ENCODE assay signal across 9 cellular contexts in the genomic region with DNA sequence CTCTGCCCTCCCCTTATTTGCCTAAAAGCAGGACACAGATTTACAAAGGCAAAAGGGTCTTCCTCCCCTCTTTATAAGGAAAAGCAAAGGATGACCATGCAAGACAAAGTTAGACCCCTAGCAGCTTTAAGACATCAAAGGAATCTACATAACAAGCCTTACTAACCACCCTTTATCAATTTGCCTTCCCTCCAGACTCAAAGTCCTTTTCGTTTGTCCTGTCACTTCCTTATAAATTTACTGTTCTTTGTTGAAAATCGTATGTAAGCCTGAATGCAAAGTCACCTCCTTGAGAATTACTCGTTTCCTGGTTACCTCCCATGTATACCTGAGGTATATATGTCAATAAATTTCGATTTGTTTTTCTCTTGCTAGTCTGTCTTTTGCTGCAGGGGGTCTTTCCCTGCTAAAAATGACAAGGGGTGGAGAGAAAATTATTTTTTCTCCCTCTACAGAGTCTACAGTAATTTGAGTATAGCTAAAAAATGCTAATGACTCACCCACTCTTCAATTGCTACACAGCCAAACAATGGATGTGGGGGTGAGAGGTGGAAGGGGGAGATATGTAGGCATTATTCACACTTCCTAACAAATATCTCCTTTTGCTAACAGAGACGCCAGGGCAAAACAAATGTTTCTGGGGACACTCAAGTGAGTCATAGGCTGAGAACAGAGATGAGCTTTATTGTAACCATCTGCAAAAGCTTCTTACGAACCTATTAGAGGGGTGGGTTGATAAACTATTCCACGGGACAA. TPM values are rescaled to one million over a fixed set of nuclear protein-coding genes. Genes with fewer than 3 reads are reported as not detected.
DNase-seq lines count a peak whose midpoint lies in the region; FAIRE-seq and TF ChIP-seq lines count a peak whose summit lies in the region.
"Had no signal": no experiment of that assay in that cellular context is flagged by ENCODE, and none has a peak within 500 bp of the region (broad histone marks: within the 10 kb centered on the region; RNA-seq: fewer than 3 reads in every experiment).

No MANE protein-coding gene starts in this region.

- peaks cover 27% of the 10 kb centered on the region for H3K4me1 ChIP-seq in skeletal muscle satellite cell (ENCODE audit: control insufficient read depth, insufficient read depth, low read length)

- FAIRE-seq in frontal cortex (lab: Jason Lieb, UNC): no peak

- in situ Hi-C loops in SK-MEL-5 (cut with HindIII; ENCODE audit: low pct_unique_long_range_greater_than_20kb, low sequenced_read_pairs) (no loop called here), ACHN (cut with HindIII; ENCODE audit: low pct_ligation_motif_present, low pct_unique_long_range_greater_than_20kb, low sequenced_read_pairs) (no loop called here)

- DNase-seq in NCI-H748 (lab: John Stamatoyannopoulos, UW; ENCODE audit: unreplicated experiment): peak; percentile 29
- no peak for DNase-seq in NCI-H748 treated with DMSO at 0.1 percent for 48 hours (lab: John Stamatoyannopoulos, UW)
- peak; percentile 2 for DNase-seq in SK-MEL-5 (ENCODE audit: low read depth, low spot score)
- DNase-seq in fibroblast of villous mesenchyme (ENCODE audit: low read depth): peak; percentile 57
- DNase-seq in NCI-H82 (lab: John Stamatoyannopoulos, UW): no peak
- DNase-seq in ACHN: no peak
- DNase-seq in frontal cortex (ENCODE audit: low spot score in 2 of 2): no peak
- DNase-seq: NCI-H1436 had no signal

- no peaks in the 10 kb centered on the region for H3K36me3 ChIP-seq in skeletal muscle satellite cell (ENCODE audit: insufficient read depth, low read length)

- H3K9ac ChIP-seq in skeletal muscle satellite cell (ENCODE audit: low read depth, low read length): peak overlapping the region; percentile 40

- no peaks in the 10 kb centered on the region for H3K27me3 ChIP-seq in skeletal muscle satellite cell (ENCODE audit: control insufficient read depth, insufficient read depth, low read length)

- peak overlapping the region; percentile 68 for H3K4me2 ChIP-seq in skeletal muscle satellite cell (ENCODE audit: low read length)

- TF ChIP-seq CTCF in fibroblast of villous mesenchyme (IDR thresholded peaks at IDR 0.05; ENCODE audit: insufficient read depth, low read depth, low read length): no peak

- H3K4me3 ChIP-seq in fibroblast of villous mesenchyme (ENCODE audit: low read depth, low read length) (no peak overlapping the region), skeletal muscle satellite cell (ENCODE audit: low read length) (peak overlapping the region; percentile 45)

- H3K9me3 ChIP-seq in skeletal muscle satellite cell (replicated peaks; ENCODE audit: low read length): no peaks in the 10 kb centered on the region

RNA-seq across cellular contexts. Expression of gene SCD5, which starts 13.2 kb away (rescaled TPM):
- total RNA-seq in SK-MEL-5 (2014; rRNA removed; shearing (Covaris generic)): 21.6 and 24.2 TPM in 2 replicates
- polyA plus RNA-seq in SK-MEL-5 (2015; cell fraction: cytosol; rRNA removed): 24.3 and 25.2 TPM in 2 replicates
- 2.5 and 4.7 TPM in 2 replicates for polyA plus RNA-seq in SK-MEL-5 (2015; cell fraction: nucleus; rRNA removed)
- total RNA-seq in fibroblast of villous mesenchyme: 2.3 and 6.9 TPM in 2 replicates
- total RNA-seq in skeletal muscle satellite cell (2012; rRNA removed): 2.3 and 3.1 TPM in 2 replicates
- total RNA-seq in frontal cortex: 254 TPM

Comparison
In these comparisons a context has a peak if more than half of its experiments do, and no peak if none do; other contexts are left out.
1. DNase-seq: peak in NCI-H748 (single experiment), SK-MEL-5 (single experiment) and fibroblast of villous mesenchyme (single experiment); none in NCI-H748 treated with DMSO at 0.1 percent for 48 hours (single experiment), NCI-H82 (single experiment), ACHN (single experiment) and frontal cortex (0 of 2).
2. RNA of gene SCD5, which starts 13.2 kb away (total RNA-seq): 254 TPM in frontal cortex (single experiment); 21.6 to 24.2 TPM in SK-MEL-5 and 2.3 to 6.9 TPM in fibroblast of villous mesenchyme; every median in the first group is over 10 times any median in the second.